1 cellular context compared by ENCODE assay signal in genomic region chr6:111211411-111212030, GRCh38.
TF ChIP-seq lines count a peak whose summit lies in the region.

No MANE protein-coding gene starts in this region.

TF ChIP-seq in WTC11, 78 proteins besides CTCF, POLR2A, EP300 and RAD21 (continued from another document):
- TF ChIP-seq TEAD4 (CRISPR knock-in tag; IDR thresholded peaks at IDR 0.05): no peak
- TF ChIP-seq ZNF416 (CRISPR knock-in tag; IDR thresholded peaks at IDR 0.05): no peak
- no peak for TF ChIP-seq TEAD1 (CRISPR knock-in tag; IDR thresholded peaks at IDR 0.05)
- no peak for TF ChIP-seq CDX4 (CRISPR knock-in tag; IDR thresholded peaks at IDR 0.05; ENCODE audit: borderline replicate concordance)
